Comparison of ENCODE assay signal across 16 cellular contexts in genomic region chr6:111157412-111157811, GRCh38.
A peak's percentile ranks its signal among the peaks of the same experiment; 100 is the strongest.
DNase-seq lines count a peak whose midpoint lies in the region; ATAC-seq, FAIRE-seq and TF ChIP-seq lines count a peak whose summit lies in the region.
"Had no signal": no experiment of that assay in that cellular context is flagged by ENCODE, and none has a peak within 500 bp of the region (broad histone marks: within the 10 kb centered on the region; RNA-seq: fewer than 3 reads in every experiment).

No MANE protein-coding gene starts in this region.

- H3K9me3 Mint-ChIP-seq in activated CD4-positive, alpha-beta memory T cell treated with anti-CD3 and anti-CD28 coated beads for 36 hours, result peaks cover 13% of the 10 kb centered on the region
- H3K9me3 Mint-ChIP-seq in activated CD4-positive, alpha-beta memory T cell treated with anti-CD3 and anti-CD28 coated beads, Interleukin-2, amount 10 ng/mL, durations not matched to agents 7 days and 5 days, result peaks cover 11% of the 10 kb centered on the region
- peaks cover 0 to 22% (median 7%) of the 10 kb centered on the region in 7 donors for H3K9me3 Mint-ChIP-seq in CD4-positive, CD25-positive, alpha-beta regulatory T cell
- peaks cover 17% of the 10 kb centered on the region for H3K9me3 Mint-ChIP-seq in neural progenitor cell

- peak overlapping the region; percentile 41 for H3K4me3 ChIP-seq in CD4-positive, CD25-positive, alpha-beta regulatory T cell (ENCODE audit: low read depth, low read length)
- no peak overlapping the region for H3K4me3 ChIP-seq in GM12878
- H3K4me3 ChIP-seq in neural progenitor cell, result no peak overlapping the region

- BruUV-seq in GM12878 (replicated peaks; lab: Mats Ljungman, UMichigan), result no TSS peak

- peaks cover 6% of the 10 kb centered on the region for H3K36me3 Mint-ChIP-seq in activated CD4-positive, alpha-beta memory T cell treated with anti-CD3 and anti-CD28 coated beads for 36 hours
- H3K36me3 Mint-ChIP-seq in activated CD4-positive, alpha-beta memory T cell treated with anti-CD3 and anti-CD28 coated beads, Interleukin-2, amount 10 ng/mL, durations not matched to agents 7 days and 5 days (ENCODE audit: low read depth), result peaks cover 16% of the 10 kb centered on the region
- H3K36me3 Mint-ChIP-seq in CD4-positive, CD25-positive, alpha-beta regulatory T cell, result peaks cover 7% of the 10 kb centered on the region
- H3K36me3 Mint-ChIP-seq in T-helper 17 cell (ENCODE audit: low read depth) (peaks cover 2% of the 10 kb centered on the region), neural progenitor cell (peaks cover 2% of the 10 kb centered on the region)

- FAIRE-seq in GM12878 (lab: Jason Lieb, UNC), result no peak
- FAIRE-seq: A204.1, H1 had no signal

- H2AFZ ChIP-seq in GM12878 (ENCODE audit: control insufficient read depth, low read depth, low read length) (no peak overlapping the region), neural progenitor cell (replicated peaks) (no peak overlapping the region)

- no peaks in the 10 kb centered on the region for H3F3A ChIP-seq in neural progenitor cell (ENCODE audit: low read depth)

- H3K4me2 ChIP-seq in GM12878 (ENCODE audit: control insufficient read depth, insufficient read depth) (no peak overlapping the region), neural progenitor cell (no peak overlapping the region)

- CTCF ChIA-PET in activated CD4-positive, alpha-beta memory T cell treated with anti-CD3 and anti-CD28 coated beads for 36 hours (lab: Charles Lee), result no interaction called here
- CTCF ChIA-PET in activated CD4-positive, alpha-beta memory T cell treated with anti-CD3 and anti-CD28 coated beads, Interleukin-2, amount 10 ng/mL, durations not matched to agents 7 days and 5 days (lab: Charles Lee), result no interaction called here
- CTCF ChIA-PET in GM12878 (lab: Yijun Ruan, JAX), result interaction anchor here (0.7 to 1.5 kb wide), 3 partner anchors 16 to 99 kb away, joined by 3 to 4 read pairs (median 3); no protein-coding TSS in a partner anchor

- peaks cover 3% of the 10 kb centered on the region for H3K27me3 Mint-ChIP-seq in activated CD4-positive, alpha-beta memory T cell treated with anti-CD3 and anti-CD28 coated beads for 36 hours
- peaks cover 15% of the 10 kb centered on the region for H3K27me3 Mint-ChIP-seq in activated CD4-positive, alpha-beta memory T cell treated with anti-CD3 and anti-CD28 coated beads, Interleukin-2, amount 10 ng/mL, durations not matched to agents 7 days and 5 days
- H3K27me3 Mint-ChIP-seq in CD4-positive, CD25-positive, alpha-beta regulatory T cell, result no peaks in the 10 kb centered on the region
- H3K27me3 Mint-ChIP-seq in T-helper 17 cell (peaks cover 5% of the 10 kb centered on the region), neural progenitor cell (ENCODE audit: insufficient read depth, low read depth) (no peaks in the 10 kb centered on the region)

- in situ Hi-C loops in GM12878 (cut with MboI), result no loop called here

- no peak for TF ChIP-seq CTCF in GM12878 (IDR thresholded peaks at IDR 0.05 in 2 of 3, conservative IDR thresholded peaks at IDR 0.05 in 1 of 3; ENCODE audit: control insufficient read depth in 2 of 3, extremely low read depth in 1 of 3, insufficient read depth in 1 of 3, low read depth in 3 of 3, low read length in 3 of 3)
- no peak for TF ChIP-seq CTCF in neural progenitor cell (IDR thresholded peaks at IDR 0.05)

- POLR2A ChIA-PET in activated CD4-positive, alpha-beta memory T cell treated with anti-CD3 and anti-CD28 coated beads for 36 hours (lab: Charles Lee), result no interaction called here
- POLR2A ChIA-PET in activated CD4-positive, alpha-beta memory T cell treated with anti-CD3 and anti-CD28 coated beads, Interleukin-2, amount 10 ng/mL, durations not matched to agents 7 days and 5 days (lab: Charles Lee), result no interaction called here
- POLR2A ChIA-PET in GM12878 (lab: Charles Lee), result no interaction called here

- H3K27ac Mint-ChIP-seq in activated CD4-positive, alpha-beta memory T cell treated with anti-CD3 and anti-CD28 coated beads for 36 hours, result no peak overlapping the region
- H3K27ac Mint-ChIP-seq in activated CD4-positive, alpha-beta memory T cell treated with anti-CD3 and anti-CD28 coated beads, Interleukin-2, amount 10 ng/mL, durations not matched to agents 7 days and 5 days, result no peak overlapping the region
- peak overlapping the region; percentile 70 to 79 (median 73) for H3K27ac Mint-ChIP-seq in CD4-positive, CD25-positive, alpha-beta regulatory T cell
- peak overlapping the region; percentile 34 for H3K27ac Mint-ChIP-seq in T-helper 17 cell
- H3K27ac Mint-ChIP-seq in neural progenitor cell, result no peak overlapping the region

- H3K79me2 ChIP-seq in GM12878 (ENCODE audit: control insufficient read depth, insufficient read depth, low read length) (no peaks in the 10 kb centered on the region), neural progenitor cell (ENCODE audit: low read depth) (no peaks in the 10 kb centered on the region)

- H3K27ac ChIP-seq in CD4-positive, CD25-positive, alpha-beta regulatory T cell (ENCODE audit: insufficient read depth, low read length, poor library complexity, severe bottlenecking), result peak overlapping the region; percentile 41
- no peak overlapping the region for H3K27ac ChIP-seq in GM12878 (ENCODE audit: control insufficient read depth, insufficient read depth)
- no peak overlapping the region for H3K27ac ChIP-seq in neural progenitor cell

- H4K20me1 ChIP-seq in GM12878 (ENCODE audit: control insufficient read depth, insufficient read depth), result no peaks in the 10 kb centered on the region
- no peaks in the 10 kb centered on the region for H4K20me1 ChIP-seq in neural progenitor cell (ENCODE audit: low read depth)

- WGBS in GM12878 (ENCODE audit: insufficient coverage, insufficient replicate concordance, low lambda C conversion rate, missing lambda C conversion rate), result 33% methylated on average over 5 of the region's 5 CpGs

- H3K9me3 ChIP-seq in CD4-positive, CD25-positive, alpha-beta regulatory T cell (ENCODE audit: control insufficient read depth in 2 of 2, low read length in 2 of 2), result peaks cover 3 to 25% of the 10 kb centered on the region in 2 experiments
- no peaks in the 10 kb centered on the region for H3K9me3 ChIP-seq in T-helper 17 cell (ENCODE audit: control insufficient read depth, low read length, poor library complexity, severe bottlenecking)
- no peaks in the 10 kb centered on the region; the same call in 1 of the 3 replicates for H3K9me3 ChIP-seq in GM12878 (replicated peaks; ENCODE audit: control insufficient read depth, insufficient read depth, low read length)
- H3K9me3 ChIP-seq in neural progenitor cell (ENCODE audit: low read depth), result peaks cover 3% of the 10 kb centered on the region

- H3K27me3 ChIP-seq in CD4-positive, CD25-positive, alpha-beta regulatory T cell (ENCODE audit: control insufficient read depth, insufficient read depth, low read length), result no peaks in the 10 kb centered on the region
- H3K27me3 ChIP-seq in GM12878 (replicated peaks in 1 of 2; ENCODE audit: control insufficient read depth in 2 of 2, insufficient read depth in 2 of 2, low read length in 1 of 2) (no peaks in the 10 kb centered on the region), neural progenitor cell (no peaks in the 10 kb centered on the region)

- no peak for TF ChIP-seq POLR2A in GM12878 (IDR thresholded peaks at IDR 0.05; ENCODE audit: low read depth, low read length)

- no peak overlapping the region for H3K9ac ChIP-seq in GM12878 (ENCODE audit: control insufficient read depth, insufficient read depth, low read length)
- H3K9ac ChIP-seq in neural progenitor cell, result no peak overlapping the region

- no peak overlapping the region for H3K4me3 Mint-ChIP-seq in activated CD4-positive, alpha-beta memory T cell treated with anti-CD3 and anti-CD28 coated beads for 36 hours
- no peak overlapping the region for H3K4me3 Mint-ChIP-seq in activated CD4-positive, alpha-beta memory T cell treated with anti-CD3 and anti-CD28 coated beads, Interleukin-2, amount 10 ng/mL, durations not matched to agents 7 days and 5 days
- H3K4me3 Mint-ChIP-seq in CD4-positive, CD25-positive, alpha-beta regulatory T cell, result peak overlapping the region; percentile 58 to 85 (median 70)
- H3K4me3 Mint-ChIP-seq in T-helper 17 cell (peak overlapping the region; percentile 71), neural progenitor cell (no peak overlapping the region)

- intact Hi-C loops in activated CD4-positive, alpha-beta memory T cell treated with anti-CD3 and anti-CD28 coated beads for 36 hours (cut with micrococcal nuclease), result no loop called here
- intact Hi-C loops in GM12878 (cut with micrococcal nuclease; ENCODE audit: unreplicated experiment), result no loop called here

- SMC1A ChIA-PET in GM12878 (lab: Charles Lee; ENCODE audit: uncharacterized antibody, unreplicated experiment), result no interaction called here

- no peak for TF ChIP-seq EP300 in GM12878 (IDR thresholded peaks at IDR 0.05; ENCODE audit: borderline replicate concordance in 1 of 2, control insufficient read depth in 1 of 2, low read depth in 2 of 2, low read length in 2 of 2)

- TF ChIP-seq RAD21 in GM12878 (IDR thresholded peaks at IDR 0.05; ENCODE audit: insufficient read depth, low read depth, low read length), result no peak

- H3K4me1 ChIP-seq in CD4-positive, CD25-positive, alpha-beta regulatory T cell (ENCODE audit: control insufficient read depth, insufficient read depth, low read length, poor library complexity, severe bottlenecking), result peaks cover 27% of the 10 kb centered on the region
- H3K4me1 ChIP-seq in GM12878 (ENCODE audit: control insufficient read depth, insufficient read depth, low read length), result peaks cover 5% of the 10 kb centered on the region
- no peaks in the 10 kb centered on the region for H3K4me1 ChIP-seq in neural progenitor cell

- H3K36me3 ChIP-seq in CD4-positive, CD25-positive, alpha-beta regulatory T cell (ENCODE audit: control insufficient read depth, insufficient read depth, low read length), result no peaks in the 10 kb centered on the region
- H3K36me3 ChIP-seq in GM12878 (ENCODE audit: control insufficient read depth in 2 of 2, insufficient read depth in 2 of 2, low read length in 1 of 2) (no peaks in the 10 kb centered on the region), neural progenitor cell (no peaks in the 10 kb centered on the region)

- H3K4me1 Mint-ChIP-seq in activated CD4-positive, alpha-beta memory T cell treated with anti-CD3 and anti-CD28 coated beads for 36 hours (ENCODE audit: low read depth), result peaks cover 26% of the 10 kb centered on the region
- H3K4me1 Mint-ChIP-seq in activated CD4-positive, alpha-beta memory T cell treated with anti-CD3 and anti-CD28 coated beads, Interleukin-2, amount 10 ng/mL, durations not matched to agents 7 days and 5 days, result peaks cover 22% of the 10 kb centered on the region
- peaks cover 29 to 52% (median 44%) of the 10 kb centered on the region in 4 donors for H3K4me1 Mint-ChIP-seq in CD4-positive, CD25-positive, alpha-beta regulatory T cell
- H3K4me1 Mint-ChIP-seq in T-helper 17 cell, result peaks cover 10% of the 10 kb centered on the region
- H3K4me1 Mint-ChIP-seq in neural progenitor cell, result no peaks in the 10 kb centered on the region

- RAD21 ChIA-PET in GM12878 (lab: Charles Lee; ENCODE audit: unreplicated experiment), result no interaction called here

- peak; percentile 31 to 54 for ATAC-seq in CD4-positive, CD25-positive, alpha-beta regulatory T cell (ENCODE audit: low read depth in 2 of 2)
- no peak for ATAC-seq in T-helper 17 cell
- peak; percentile 27; the same call in 1 of the 3 replicates for ATAC-seq in GM12878
- ATAC-seq in GM21576 (IDR thresholded peaks at IDR 0.05; ENCODE audit: unreplicated experiment), result no peak
- ATAC-seq: Panc1 had no signal

- peak; percentile 16 for DNase-seq in activated CD4-positive, alpha-beta memory T cell treated with anti-CD3 and anti-CD28 coated beads for 36 hours
- DNase-seq in activated CD4-positive, alpha-beta memory T cell treated with anti-CD3 and anti-CD28 coated beads, Interleukin-2, amount 10 ng/mL, durations not matched to agents 7 days and 5 days, result no peak
- peak in 1 of 3 donors; percentile 74 for DNase-seq in CD4-positive, CD25-positive, alpha-beta regulatory T cell
- DNase-seq in T-helper 17 cell (no peak), GM12878 (ENCODE audit: low read depth, low spot score) (no peak), NCI-H748 (lab: John Stamatoyannopoulos, UW; ENCODE audit: unreplicated experiment) (no peak), neural progenitor cell (ENCODE audit: low spot score) (no peak)
- DNase-seq: C1 segment of cervical spinal cord, COR-L47, NCI-H1417, NCI-H2029 treated with DMSO at 0.1 percent for 48 hours, NCI-H82 had no signal

Comparison
In these comparisons a context has a peak if more than half of its experiments do, and no peak if none do; other contexts are left out.
1. H3K27ac Mint-ChIP-seq: peak in CD4-positive, CD25-positive, alpha-beta regulatory T cell (3 of 3) and T-helper 17 cell (single experiment); none in activated CD4-positive, alpha-beta memory T cell treated with anti-CD3 and anti-CD28 coated beads for 36 hours (single experiment), activated CD4-positive, alpha-beta memory T cell treated with anti-CD3 and anti-CD28 coated beads, Interleukin-2, amount 10 ng/mL, durations not matched to agents 7 days and 5 days (single experiment) and neural progenitor cell (single experiment).
2. H3K4me3 Mint-ChIP-seq: peak in CD4-positive, CD25-positive, alpha-beta regulatory T cell (4 of 4) and T-helper 17 cell (single experiment); none in activated CD4-positive, alpha-beta memory T cell treated with anti-CD3 and anti-CD28 coated beads for 36 hours (single experiment), activated CD4-positive, alpha-beta memory T cell treated with anti-CD3 and anti-CD28 coated beads, Interleukin-2, amount 10 ng/mL, durations not matched to agents 7 days and 5 days (single experiment) and neural progenitor cell (single experiment).
3. ATAC-seq: peak in CD4-positive, CD25-positive, alpha-beta regulatory T cell (2 of 2) and GM12878 (single experiment); none in T-helper 17 cell (single experiment) and GM21576 (single experiment).